In genomic region chr3:48919215-48920138, GRCh38 we compare ENCODE assay signal across 8 cellular contexts. TPM values are rescaled to one million over a fixed set of nuclear protein-coding genes. Genes with fewer than 3 reads are reported as not detected.
DNase-seq lines count a peak whose midpoint lies in the region; ATAC-seq and TF ChIP-seq lines count a peak whose summit lies in the region.

No MANE protein-coding gene starts in this region.

- POLR2A ChIA-PET in activated CD4-positive, alpha-beta memory T cell treated with anti-CD3 and anti-CD28 coated beads for 36 hours (lab: Charles Lee), result interaction anchor here (0.7 to 2.7 kb wide), 17 partner anchors 9 to 440 kb away, joined by 3 to 56 read pairs (median 4); partner anchors contain the start of genes IMPDH2, IP6K2, NDUFAF3 and P4HTM

- intact Hi-C loops in activated CD4-positive, alpha-beta memory T cell treated with anti-CD3 and anti-CD28 coated beads for 36 hours (cut with micrococcal nuclease), result loop anchor here (2.0 to 5.0 kb wide), 3 partner anchors 88 to 651 kb away; partner anchors contain the start of genes IP6K2 and WDR6
- intact Hi-C loops in mucosa of descending colon (cut with DNase I, micrococcal nuclease), result no loop called here

- H3K4me3 Mint-ChIP-seq in activated CD4-positive, alpha-beta memory T cell treated with anti-CD3 and anti-CD28 coated beads for 36 hours, result peak overlapping the region; percentile 98
- peak overlapping the region; percentile 98 for H3K4me3 Mint-ChIP-seq in effector memory CD8-positive, alpha-beta T cell
- peak overlapping the region; percentile 92 to 98 for H3K4me3 Mint-ChIP-seq in stimulated activated naive B cell treated with anti-CD40 and anti-IgM and Interleukin-4, amounts not matched to agents 10 μg/mL and 1 μg/mL and 100 μg/mL, for 72 hours

- H3K9me3 ChIP-seq in mucosa of descending colon, result no peaks in the 10 kb centered on the region

- H3K27ac Mint-ChIP-seq in activated CD4-positive, alpha-beta memory T cell treated with anti-CD3 and anti-CD28 coated beads for 36 hours, result peak overlapping the region; percentile 100
- H3K27ac Mint-ChIP-seq in effector memory CD8-positive, alpha-beta T cell, result peak overlapping the region; percentile 99 to 100
- H3K27ac Mint-ChIP-seq in stimulated activated naive B cell treated with anti-CD40 and anti-IgM and Interleukin-4, amounts not matched to agents 10 μg/mL and 1 μg/mL and 100 μg/mL, for 72 hours, result peak overlapping the region; percentile 100

- H3K9me3 Mint-ChIP-seq in activated CD4-positive, alpha-beta memory T cell treated with anti-CD3 and anti-CD28 coated beads for 36 hours, result no peaks in the 10 kb centered on the region
- no peaks in the 10 kb centered on the region for H3K9me3 Mint-ChIP-seq in effector memory CD8-positive, alpha-beta T cell
- no peaks in the 10 kb centered on the region for H3K9me3 Mint-ChIP-seq in stimulated activated naive B cell treated with anti-CD40 and anti-IgM and Interleukin-4, amounts not matched to agents 10 μg/mL and 1 μg/mL and 100 μg/mL, for 72 hours

- no peaks in the 10 kb centered on the region for H3K27me3 Mint-ChIP-seq in activated CD4-positive, alpha-beta memory T cell treated with anti-CD3 and anti-CD28 coated beads for 36 hours
- H3K27me3 Mint-ChIP-seq in effector memory CD8-positive, alpha-beta T cell, result no peaks in the 10 kb centered on the region
- H3K27me3 Mint-ChIP-seq in stimulated activated naive B cell treated with anti-CD40 and anti-IgM and Interleukin-4, amounts not matched to agents 10 μg/mL and 1 μg/mL and 100 μg/mL, for 72 hours, result no peaks in the 10 kb centered on the region

- TF ChIP-seq CTCF in GM12874 (IDR thresholded peaks at IDR 0.05; ENCODE audit: insufficient read depth, low read depth, low read length) (0 out of 2 replicates have a peak, but pooled peaks have one; percentile 12), mucosa of descending colon (IDR thresholded peaks at IDR 0.05) (no peak)

- H3K36me3 ChIP-seq in mucosa of descending colon (ENCODE audit: low read depth), result no peaks in the 10 kb centered on the region

- peaks cover 20% of the 10 kb centered on the region for H3K36me3 Mint-ChIP-seq in activated CD4-positive, alpha-beta memory T cell treated with anti-CD3 and anti-CD28 coated beads for 36 hours
- H3K36me3 Mint-ChIP-seq in effector memory CD8-positive, alpha-beta T cell (ENCODE audit: insufficient read depth), result peaks cover 59% of the 10 kb centered on the region
- peaks cover 3 to 8% of the 10 kb centered on the region in 2 donors for H3K36me3 Mint-ChIP-seq in stimulated activated naive B cell treated with anti-CD40 and anti-IgM and Interleukin-4, amounts not matched to agents 10 μg/mL and 1 μg/mL and 100 μg/mL, for 72 hours

- CTCF ChIA-PET in activated CD4-positive, alpha-beta memory T cell treated with anti-CD3 and anti-CD28 coated beads for 36 hours (lab: Charles Lee), result interaction anchor here (0.6 to 2.7 kb wide), 14 partner anchors 8 to 203 kb away, joined by 3 to 15 read pairs (median 4); partner anchors contain the start of genes IP6K2, NDUFAF3, PRKAR2A and SLC25A20

- DNase-seq in NCI-H146 treated with DMSO at 0.1 percent for 48 hours (lab: John Stamatoyannopoulos, UW; ENCODE audit: unreplicated experiment), result peak; percentile 5
- DNase-seq in activated CD4-positive, alpha-beta memory T cell treated with anti-CD3 and anti-CD28 coated beads for 36 hours, result peak; percentile 78
- peak; percentile 47 to 52 (median 49) for DNase-seq in effector memory CD8-positive, alpha-beta T cell
- peak; percentile 35 to 70 (median 38) for DNase-seq in mucosa of descending colon
- DNase-seq in stimulated activated naive B cell treated with anti-CD40 and anti-IgM and Interleukin-4, amounts not matched to agents 10 μg/mL and 1 μg/mL and 100 μg/mL, for 72 hours, result peak; percentile 47
- DNase-seq in NCI-H345 treated with DMSO at 0.1 percent for 48 hours (lab: John Stamatoyannopoulos, UW; ENCODE audit: unreplicated experiment), result no peak

- H3K4me1 ChIP-seq in mucosa of descending colon (ENCODE audit: low read depth), result peaks cover 17% of the 10 kb centered on the region

- H3K4me1 Mint-ChIP-seq in activated CD4-positive, alpha-beta memory T cell treated with anti-CD3 and anti-CD28 coated beads for 36 hours (ENCODE audit: low read depth), result peaks cover 31% of the 10 kb centered on the region
- H3K4me1 Mint-ChIP-seq in effector memory CD8-positive, alpha-beta T cell (ENCODE audit: low read depth in 2 of 2), result peaks cover 16 to 26% of the 10 kb centered on the region in 2 donors
- peaks cover 11 to 24% of the 10 kb centered on the region in 2 donors for H3K4me1 Mint-ChIP-seq in stimulated activated naive B cell treated with anti-CD40 and anti-IgM and Interleukin-4, amounts not matched to agents 10 μg/mL and 1 μg/mL and 100 μg/mL, for 72 hours

- H3K4me3 ChIP-seq in mucosa of descending colon, result peak overlapping the region; percentile 82

- peak; percentile 20 for ATAC-seq in HG02588 (IDR thresholded peaks at IDR 0.05; ENCODE audit: unreplicated experiment)
- ATAC-seq in effector memory CD8-positive, alpha-beta T cell (replicated peaks), result peak; percentile 51
- peak; percentile 50 for ATAC-seq in mucosa of descending colon
- peak; percentile 36 to 40 for ATAC-seq in stimulated activated naive B cell treated with anti-CD40 and anti-IgM and Interleukin-4, amounts not matched to agents 10 μg/mL and 1 μg/mL and 100 μg/mL, for 72 hours (replicated peaks)

RNA-seq across cellular contexts. Expression of gene ARIH2, which starts 0.8 kb away (rescaled TPM):
- total RNA-seq in activated CD4-positive, alpha-beta memory T cell treated with anti-CD3 and anti-CD28 coated beads for 36 hours, result 100 to 1,000 TPM; 109 to 130 TPM
- 100 to 1,000 TPM in 1 of 3 donors, 10 to 100 TPM in 2; 73.3 to 109 (median 82.1) TPM for total RNA-seq in mucosa of descending colon

RNA-seq across cellular contexts. Expression of gene SLC25A20, which starts 20.8 kb away (rescaled TPM):
- 10 to 100 TPM; 16.7 to 18.2 TPM for total RNA-seq in activated CD4-positive, alpha-beta memory T cell treated with anti-CD3 and anti-CD28 coated beads for 36 hours
- 10 to 100 TPM; 32.7 to 39.0 (median 36.9) TPM for total RNA-seq in mucosa of descending colon
